Comparison of ENCODE assay signal across 8 cellular contexts in genomic region chr21:44297525-44298290, GRCh38. TPM values are rescaled to one million over a fixed set of nuclear protein-coding genes. Genes with fewer than 3 reads are reported as not detected.
DNase-seq lines count a peak whose midpoint lies in the region; ATAC-seq and TF ChIP-seq lines count a peak whose summit lies in the region.

No MANE protein-coding gene starts in this region.

- H3K27me3 Mint-ChIP-seq in naive thymus-derived CD8-positive, alpha-beta T cell = no peaks in the 10 kb centered on the region
- no peaks in the 10 kb centered on the region for H3K27me3 Mint-ChIP-seq in stimulated activated memory B cell treated with anti-CD40 and anti-IgM and Interleukin-4, amounts not matched to agents 10 μg/mL and 1 μg/mL and 100 μg/mL, for 72 hours

- peak overlapping the region in 2 of 4 donors; percentile 3 to 39 for H3K27ac ChIP-seq in Peyer's patch

- no peaks in the 10 kb centered on the region for H3K27me3 ChIP-seq in Peyer's patch

- peak; percentile 64 to 93 (median 83) for TF ChIP-seq CTCF in Peyer's patch (IDR thresholded peaks at IDR 0.05)

- H3K9me3 ChIP-seq in Peyer's patch = no peaks in the 10 kb centered on the region

- no peaks in the 10 kb centered on the region for H3K36me3 Mint-ChIP-seq in naive thymus-derived CD8-positive, alpha-beta T cell
- H3K36me3 Mint-ChIP-seq in stimulated activated memory B cell treated with anti-CD40 and anti-IgM and Interleukin-4, amounts not matched to agents 10 μg/mL and 1 μg/mL and 100 μg/mL, for 72 hours = no peaks in the 10 kb centered on the region

- H3K27ac Mint-ChIP-seq in naive thymus-derived CD8-positive, alpha-beta T cell = peak overlapping the region in 9 of 10 donors; percentile 20 to 92 (median 68)
- H3K27ac Mint-ChIP-seq in stimulated activated memory B cell treated with anti-CD40 and anti-IgM and Interleukin-4, amounts not matched to agents 10 μg/mL and 1 μg/mL and 100 μg/mL, for 72 hours = peak overlapping the region; percentile 90

- no peaks in the 10 kb centered on the region for H3K36me3 ChIP-seq in Peyer's patch

- POLR2A ChIA-PET in naive thymus-derived CD8-positive, alpha-beta T cell (lab: Charles Lee) = interaction anchor here (2.5 kb wide), 1 partner anchor 40 kb away, joined by 8 read pairs; the partner anchor contains the start of gene CFAP410

- H3K4me1 Mint-ChIP-seq in naive thymus-derived CD8-positive, alpha-beta T cell = peaks cover 20 to 68% (median 57%) of the 10 kb centered on the region in 4 donors
- peaks cover 64% of the 10 kb centered on the region for H3K4me1 Mint-ChIP-seq in stimulated activated memory B cell treated with anti-CD40 and anti-IgM and Interleukin-4, amounts not matched to agents 10 μg/mL and 1 μg/mL and 100 μg/mL, for 72 hours

- H3K9me3 Mint-ChIP-seq in naive thymus-derived CD8-positive, alpha-beta T cell = no peaks in the 10 kb centered on the region
- no peaks in the 10 kb centered on the region for H3K9me3 Mint-ChIP-seq in stimulated activated memory B cell treated with anti-CD40 and anti-IgM and Interleukin-4, amounts not matched to agents 10 μg/mL and 1 μg/mL and 100 μg/mL, for 72 hours

- H3K4me3 ChIP-seq in Peyer's patch = no peak overlapping the region

- no peak for TF ChIP-seq POLR2A in Peyer's patch (IDR thresholded peaks at IDR 0.05)

- peaks cover 11 to 38% (median 24%) of the 10 kb centered on the region in 4 donors for H3K4me1 ChIP-seq in Peyer's patch

- H3K4me3 Mint-ChIP-seq in naive thymus-derived CD8-positive, alpha-beta T cell = peak overlapping the region in 9 of 10 donors; percentile 22 to 84 (median 51)
- peak overlapping the region; percentile 29 for H3K4me3 Mint-ChIP-seq in stimulated activated memory B cell treated with anti-CD40 and anti-IgM and Interleukin-4, amounts not matched to agents 10 μg/mL and 1 μg/mL and 100 μg/mL, for 72 hours

- DNase-seq in DMS153 treated with DMSO at 0.1 percent for 48 hours (lab: John Stamatoyannopoulos, UW; ENCODE audit: unreplicated experiment) (peak; percentile 71), KG1 (lab: John Stamatoyannopoulos, UW) (peak; percentile 59), Peyer's patch (peak; percentile 81 to 93 (median 91))
- peak; percentile 78 for DNase-seq in activated T-cell treated with anti-CD3 and anti-CD28 coated beads, Interleukin-2, amount 50 U/mL, for 1 hour
- DNase-seq in naive thymus-derived CD8-positive, alpha-beta T cell = peak; percentile 55 to 83 (median 68)

- ATAC-seq in esophagus mucosa (peak; percentile 47), HG03045 (IDR thresholded peaks at IDR 0.05; ENCODE audit: unreplicated experiment) (no peak)
- ATAC-seq in naive thymus-derived CD8-positive, alpha-beta T cell = peak; percentile 38 to 45
- ATAC-seq in stimulated activated memory B cell treated with anti-CD40 and anti-IgM and Interleukin-4, amounts not matched to agents 10 μg/mL and 1 μg/mL and 100 μg/mL, for 72 hours = peak; percentile 35

RNA-seq across cellular contexts. Expression of gene PFKL, which starts 2.1 kb away (rescaled TPM):
- total RNA-seq in Peyer's patch (100 to 1,000 TPM; 192 to 404 (median 274) TPM), esophagus mucosa (104 TPM)
- 100 to 1,000 TPM; 115 to 125 TPM for total RNA-seq in naive thymus-derived CD8-positive, alpha-beta T cell
- 10 to 100 TPM; 63.2 to 79.5 (median 63.9) TPM for polyA plus RNA-seq in naive thymus-derived CD8-positive, alpha-beta T cell

RNA-seq across cellular contexts. Expression of gene AIRE, which starts 12.0 kb away (rescaled TPM):
- total RNA-seq in Peyer's patch (1 to 10 TPM in 1 of 4 donors, not detected in 3; 1.7 TPM), esophagus mucosa (not detected)
- not detected for total RNA-seq in naive thymus-derived CD8-positive, alpha-beta T cell
- under 1 TPM; 0.13 to 0.42 (median 0.16) TPM for polyA plus RNA-seq in naive thymus-derived CD8-positive, alpha-beta T cell

RNA-seq across cellular contexts. Expression of gene DNMT3L, which starts 36.0 kb away (rescaled TPM):
- not detected for total RNA-seq in Peyer's patch
- not detected for total RNA-seq in esophagus mucosa
- not detected for total RNA-seq in naive thymus-derived CD8-positive, alpha-beta T cell
- not detected for polyA plus RNA-seq in naive thymus-derived CD8-positive, alpha-beta T cell

RNA-seq across cellular contexts. Expression of gene CFAP410, which starts 41.5 kb away (rescaled TPM):
- total RNA-seq in Peyer's patch (10 to 100 TPM; 20.5 to 50.6 (median 39.9) TPM), esophagus mucosa (7.1 TPM)
- 10 to 100 TPM; 59.0 to 60.2 TPM for total RNA-seq in naive thymus-derived CD8-positive, alpha-beta T cell
- 10 to 100 TPM; 23.2 to 40.6 (median 29.1) TPM for polyA plus RNA-seq in naive thymus-derived CD8-positive, alpha-beta T cell

RNA-seq across cellular contexts. Expression of gene TRPM2, which starts 55.7 kb away (rescaled TPM):
- total RNA-seq in Peyer's patch (10 to 100 TPM in 1 of 4 donors, 1 to 10 TPM in 3; 1.1 to 27.2 (median 3.3) TPM), esophagus mucosa (1.2 TPM)
- total RNA-seq in naive thymus-derived CD8-positive, alpha-beta T cell = under 1 TPM; 0.31 to 0.58 TPM
- 1 to 10 TPM in 1 of 3 donors, under 1 TPM in 2; 0.20 to 1.2 (median 0.37) TPM for polyA plus RNA-seq in naive thymus-derived CD8-positive, alpha-beta T cell
